Comparison of ENCODE assay signal across 9 cellular contexts in the genomic region with DNA sequence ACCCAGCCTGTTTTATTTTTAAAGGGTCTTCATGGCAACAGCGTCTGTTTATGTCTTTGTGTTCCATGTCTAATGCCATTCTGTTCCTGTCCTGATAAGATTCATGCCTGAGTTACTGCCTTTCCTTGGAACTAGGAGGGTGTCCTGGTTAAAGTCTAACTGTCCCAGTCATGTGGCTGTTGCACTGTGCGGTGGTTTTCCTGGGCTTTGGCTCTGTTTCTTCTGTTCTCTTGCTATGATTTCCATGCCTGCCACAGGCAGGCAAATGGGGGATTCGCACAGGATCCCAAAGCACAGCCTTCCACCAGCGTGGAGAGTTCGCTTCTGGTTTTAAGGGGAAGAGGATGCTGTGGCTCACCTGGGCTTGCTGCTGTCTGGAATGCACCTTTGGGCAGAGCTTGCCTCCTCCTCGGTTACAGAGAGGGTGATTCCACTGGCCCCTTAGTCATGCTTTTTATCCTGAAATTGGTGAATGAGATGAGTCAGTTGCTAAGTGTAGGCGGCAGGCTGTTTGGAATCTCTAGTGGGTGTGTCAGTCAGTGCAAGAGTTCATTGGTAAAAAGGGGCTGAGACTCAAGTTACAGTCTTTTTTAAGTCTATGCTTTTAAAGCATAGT.
A peak's percentile ranks its signal among the peaks of the same experiment; 100 is the strongest.
DNase-seq lines count a peak whose midpoint lies in the region; ATAC-seq, FAIRE-seq and TF ChIP-seq lines count a peak whose summit lies in the region.
"Had no signal": no experiment of that assay in that cellular context is flagged by ENCODE, and none has a peak within 500 bp of the region (broad histone marks: within the 10 kb centered on the region; RNA-seq: fewer than 3 reads in every experiment).

No MANE protein-coding gene starts in this region.

- no peak for TF ChIP-seq POLR2A in IMR-90 (IDR thresholded peaks at IDR 0.05; ENCODE audit: low read depth, low read length)
- no peak for TF ChIP-seq POLR2A in breast epithelium (IDR thresholded peaks at IDR 0.05)

- no peak overlapping the region for H2AK5ac ChIP-seq in IMR-90 (ENCODE audit: low read depth, low read length)

- BruUV-seq in IMR-90 (replicated peaks; lab: Mats Ljungman, UMichigan), result no TSS peak

- H3K36me3 ChIP-seq in BLaER1 treated with 17β-estradiol and CSF1 and Interleukin-3, amounts not matched to agents 10 nM and 100 nM, result peaks cover 21 to 66% (median 44%) of the 10 kb centered on the region in 11 experiments
- H3K36me3 ChIP-seq in IMR-90 (ENCODE audit: control insufficient read depth, insufficient read depth, low read length) (0 out of 2 replicates have a peak, but pooled peaks cover 1% of the 10 kb centered on the region), breast epithelium (no peaks in the 10 kb centered on the region), kidney (ENCODE audit: control insufficient read depth in 1 of 2, insufficient read depth in 2 of 2, low read length in 2 of 2) (no peaks in the 10 kb centered on the region), thoracic aorta (no peaks in the 10 kb centered on the region)

- no peak overlapping the region for H4K8ac ChIP-seq in IMR-90 (ENCODE audit: low read depth in 2 of 2, low read length in 2 of 2)

- no peak overlapping the region for H2BK15ac ChIP-seq in IMR-90 (ENCODE audit: low read depth, low read length)

- H2BK120ac ChIP-seq in IMR-90 (ENCODE audit: low read depth, low read length), result no peak overlapping the region; the same call in 1 of the 2 replicates

- dilution Hi-C loops in IMR-90 (cut with HindIII; ENCODE audit: low sequenced_read_pairs, unreplicated experiment), result no loop called here

- peak overlapping the region; percentile 6 for H2AK9ac ChIP-seq in IMR-90 (replicated peaks; ENCODE audit: low read depth, low read length, poor library complexity)

- peak overlapping the region; percentile 16 for H2AFZ ChIP-seq in IMR-90 (replicated peaks; ENCODE audit: low read length, poor library complexity)

- no peak overlapping the region for H3K4me3 ChIP-seq in BLaER1 treated with 17β-estradiol and CSF1 and Interleukin-3, amounts not matched to agents 10 nM and 100 nM
- no peak overlapping the region for H3K4me3 ChIP-seq in IMR-90 (ENCODE audit: insufficient read depth, low read depth, low read length)
- no peak overlapping the region for H3K4me3 ChIP-seq in breast epithelium
- peak overlapping the region; percentile 40 to 41 for H3K4me3 ChIP-seq in kidney (ENCODE audit: low read length in 2 of 2)
- peak overlapping the region; percentile 38 for H3K4me3 ChIP-seq in thoracic aorta

- H3K27me3 ChIP-seq in BLaER1 treated with 17β-estradiol and CSF1 and Interleukin-3, amounts not matched to agents 10 nM and 100 nM, result no peaks in the 10 kb centered on the region
- no peaks in the 10 kb centered on the region for H3K27me3 ChIP-seq in IMR-90 (ENCODE audit: control insufficient read depth, insufficient read depth, low read length)
- no peaks in the 10 kb centered on the region for H3K27me3 ChIP-seq in breast epithelium
- H3K27me3 ChIP-seq in thoracic aorta (replicated peaks; ENCODE audit: insufficient read depth), result no peaks in the 10 kb centered on the region

- peak; percentile 93 for DNase-seq in IMR-90
- peak in 1 of 2 donors; percentile 62 for DNase-seq in breast epithelium (ENCODE audit: low spot score in 2 of 2)
- DNase-seq in kidney, result no peak
- DNase-seq in thoracic aorta (ENCODE audit: low spot score), result peak; percentile 8
- no peak for DNase-seq in NCI-H748 treated with DMSO at 0.1 percent for 48 hours (lab: John Stamatoyannopoulos, UW)
- DNase-seq in NK-92 treated with Interleukin-12 subunit alpha and Interleukin-12 subunit beta, amount 100 ng/mL, for 24 hours (lab: John Stamatoyannopoulos, UW), result no peak

- H3K4me1 ChIP-seq in BLaER1 treated with 17β-estradiol and CSF1 and Interleukin-3, amounts not matched to agents 10 nM and 100 nM, result peaks cover 42 to 58% (median 52%) of the 10 kb centered on the region in 10 experiments
- H3K4me1 ChIP-seq in IMR-90 (ENCODE audit: control insufficient read depth, insufficient read depth, low read length) (peaks cover 8% of the 10 kb centered on the region), breast epithelium (peaks cover 0 to 12% of the 10 kb centered on the region in 2 donors), kidney (ENCODE audit: control insufficient read depth in 1 of 2, insufficient read depth in 1 of 2, low read depth in 1 of 2, low read length in 2 of 2) (peaks cover 13 to 29% of the 10 kb centered on the region in 2 donors), thoracic aorta (ENCODE audit: control insufficient read depth in 1 of 2, low read depth in 2 of 2) (peaks cover 10 to 23% of the 10 kb centered on the region in 2 donors)

- no peak overlapping the region for H2BK20ac ChIP-seq in IMR-90 (ENCODE audit: low read depth, low read length)

- no peak overlapping the region for H3K56ac ChIP-seq in IMR-90 (ENCODE audit: extremely low read depth, insufficient read depth, low read length)

- H4K91ac ChIP-seq in IMR-90 (ENCODE audit: insufficient read depth, low read depth, low read length), result no peak overlapping the region

- no peak overlapping the region for H3K14ac ChIP-seq in IMR-90 (replicated peaks; ENCODE audit: low read depth, low read length)

- FAIRE-seq in kidney (lab: Jason Lieb, UNC), result no peak

- intact Hi-C loops in IMR-90 (cut with micrococcal nuclease), result no loop called here
- intact Hi-C loops in breast epithelium (cut with DNase I; ENCODE audit: low total_unique reads), result no loop called here
- intact Hi-C loops in kidney (cut with DNase I), result no loop called here

- H3K9me3 ChIP-seq in BLaER1 treated with 17β-estradiol and CSF1 and Interleukin-3, amounts not matched to agents 10 nM and 100 nM (replicated peaks in 1 of 11), result no peaks in the 10 kb centered on the region
- H3K9me3 ChIP-seq in IMR-90 (ENCODE audit: control insufficient read depth, insufficient read depth, low read length), result no peaks in the 10 kb centered on the region
- no peaks in the 10 kb centered on the region for H3K9me3 ChIP-seq in breast epithelium
- H3K9me3 ChIP-seq in kidney (ENCODE audit: control insufficient read depth in 1 of 2, low read length in 2 of 2), result no peaks in the 10 kb centered on the region
- H3K9me3 ChIP-seq in thoracic aorta, result no peaks in the 10 kb centered on the region

- CTCF ChIA-PET in IMR-90 (lab: Yijun Ruan, JAX), result interaction anchor here (2.9 kb wide), 1 partner anchor 11 kb away, joined by 14 read pairs; no protein-coding TSS in a partner anchor

- no peak overlapping the region for H3K23ac ChIP-seq in IMR-90 (ENCODE audit: low read depth, low read length)

- H2BK5ac ChIP-seq in IMR-90 (ENCODE audit: low read depth, low read length, poor library complexity, severe bottlenecking), result no peak overlapping the region

- peak overlapping the region in 10 of 11 experiments; percentile 10 to 91 (median 59); a peak in 18 of 22 replicates for H3K4me2 ChIP-seq in BLaER1 treated with 17β-estradiol and CSF1 and Interleukin-3, amounts not matched to agents 10 nM and 100 nM
- H3K4me2 ChIP-seq in IMR-90 (ENCODE audit: low read depth, low read length), result peak overlapping the region; percentile 67; the same call in 1 of the 2 replicates

- TF ChIP-seq RAD21 in IMR-90 (IDR thresholded peaks at IDR 0.05; ENCODE audit: low read length), result no peak

- peaks cover 5 to 99% (median 20%) of the 10 kb centered on the region in 11 experiments; a peak in 14 of 22 replicates for H4K20me1 ChIP-seq in BLaER1 treated with 17β-estradiol and CSF1 and Interleukin-3, amounts not matched to agents 10 nM and 100 nM
- peaks cover 9% of the 10 kb centered on the region for H4K20me1 ChIP-seq in IMR-90 (ENCODE audit: insufficient read depth, low read length)

- H4K5ac ChIP-seq in IMR-90 (ENCODE audit: low read depth, low read length), result no peak overlapping the region

- H3K4ac ChIP-seq in IMR-90 (ENCODE audit: low read depth, low read length), result peak overlapping the region; percentile 36; the same call in 1 of the 2 replicates

- in situ Hi-C loops in IMR-90 (cut with MboI; ENCODE audit: low sequenced_read_pairs), result no loop called here

- no peak overlapping the region for H3K18ac ChIP-seq in IMR-90 (ENCODE audit: low read depth, low read length)

- H3K79me1 ChIP-seq in IMR-90 (ENCODE audit: low read depth in 1 of 2, low read length in 2 of 2), result peaks cover 4 to 47% of the 10 kb centered on the region in 2 experiments; a peak in 3 of 4 replicates

- ATAC-seq in IMR-90 (ENCODE audit: low read depth) (peak; percentile 97), thoracic aorta (ENCODE audit: insufficient number of reproducible peaks, low FRiP score, low read depth) (peak; percentile 63), GM21528 (IDR thresholded peaks at IDR 0.05; ENCODE audit: low FRiP score, unreplicated experiment) (no peak)

- peaks cover 14% of the 10 kb centered on the region for H3K9me1 ChIP-seq in IMR-90 (ENCODE audit: insufficient read depth, low read length)

- POLR2A ChIA-PET in IMR-90 (lab: Charles Lee; ENCODE audit: unreplicated experiment), result no interaction called here

- peak overlapping the region in 2 of 11 experiments; percentile 8 to 89; a peak in 3 of 22 replicates for H3K27ac ChIP-seq in BLaER1 treated with 17β-estradiol and CSF1 and Interleukin-3, amounts not matched to agents 10 nM and 100 nM
- H3K27ac ChIP-seq in IMR-90 (ENCODE audit: insufficient read depth, low read length), result peak overlapping the region; percentile 8; the same call in 1 of the 2 replicates
- H3K27ac ChIP-seq in breast epithelium, result peak overlapping the region; percentile 75 to 89
- H3K27ac ChIP-seq in kidney (ENCODE audit: low read depth in 2 of 2, low read length in 2 of 2), result peak overlapping the region; percentile 85 to 86
- peak overlapping the region; percentile 9 to 68 for H3K27ac ChIP-seq in thoracic aorta
- H3K27ac ChIP-seq: HL-60 had no signal

- 60% methylated on average over 1 of the region's 7 CpGs; no CpG with 5 or more reads in 1 of the 2 experiments for WGBS in IMR-90 (ENCODE audit: extremely low coverage in 2 of 2, insufficient read length in 1 of 2), 2 experiments

- TF ChIP-seq CTCF in IMR-90 (conservative IDR thresholded peaks at IDR 0.05; ENCODE audit: low read depth, low read length) (no peak), breast epithelium (IDR thresholded peaks at IDR 0.05) (no peak), kidney (IDR thresholded peaks at IDR 0.05; ENCODE audit: borderline replicate concordance, extremely low read depth, insufficient read depth) (no peak), thoracic aorta (IDR thresholded peaks at IDR 0.05) (no peak)

- no peak overlapping the region for H3K9ac ChIP-seq in BLaER1 treated with 17β-estradiol and CSF1 and Interleukin-3, amounts not matched to agents 10 nM and 100 nM
- H3K9ac ChIP-seq in IMR-90 (ENCODE audit: low read depth, low read length), result no peak overlapping the region
- peak overlapping the region in 1 of 2 donors; percentile 66 for H3K9ac ChIP-seq in kidney (ENCODE audit: low read length in 2 of 2)

TF ChIP-seq in IMR-90, 13 proteins besides CTCF, POLR2A, EP300 and RAD21 (continues in another document):
- peak; percentile 74 for TF ChIP-seq RFX5 (IDR thresholded peaks at IDR 0.05; ENCODE audit: low read depth, low read length)
- peak; percentile 43; the same call in 1 of the 2 replicates for TF ChIP-seq MAFK (IDR thresholded peaks at IDR 0.05; ENCODE audit: low read depth, low read length)
- peak; percentile 32 for TF ChIP-seq CEBPB (IDR thresholded peaks at IDR 0.05; ENCODE audit: low read depth, low read length)
- peak; percentile 71 for TF ChIP-seq FOS (IDR thresholded peaks at IDR 0.05; ENCODE audit: low read depth, low read length)

Comparison
In these comparisons a context has a peak if more than half of its experiments do, and no peak if none do; other contexts are left out.
1. H3K4me3 ChIP-seq: peak in kidney (2 of 2) and thoracic aorta (single experiment); none in BLaER1 treated with 17β-estradiol and CSF1 and Interleukin-3, amounts not matched to agents 10 nM and 100 nM (0 of 10), IMR-90 (single experiment) and breast epithelium (0 of 3).
2. DNase-seq: peak in IMR-90 (single experiment) and thoracic aorta (single experiment); none in kidney (single experiment), NCI-H748 treated with DMSO at 0.1 percent for 48 hours (single experiment) and NK-92 treated with Interleukin-12 subunit alpha and Interleukin-12 subunit beta, amount 100 ng/mL, for 24 hours (single experiment).